Comparison of ENCODE assay signal across 23 cellular contexts in the genomic region with DNA sequence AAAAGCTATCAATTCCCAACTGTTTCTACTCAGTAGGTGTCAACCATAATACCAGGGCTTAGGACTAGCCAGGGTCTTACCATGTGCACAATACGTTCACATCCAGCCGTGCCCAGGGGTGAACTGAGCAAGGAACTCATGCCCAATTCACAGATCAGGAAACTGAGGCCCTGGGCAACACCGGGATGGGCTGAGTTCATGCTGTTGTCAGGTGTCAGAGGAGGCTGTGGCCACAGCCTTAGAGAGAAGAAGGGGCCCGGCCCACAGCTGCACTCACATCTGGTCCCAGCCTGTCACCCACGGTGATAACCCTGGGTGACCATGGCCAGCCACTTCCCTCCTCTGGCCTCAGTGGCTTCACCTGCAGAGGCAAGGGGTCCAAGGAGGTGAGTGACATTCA.
DNase-seq lines count a peak whose midpoint lies in the region; ATAC-seq, FAIRE-seq and TF ChIP-seq lines count a peak whose summit lies in the region.
"Had no signal": no experiment of that assay in that cellular context is flagged by ENCODE, and none has a peak within 500 bp of the region (broad histone marks: within the 10 kb centered on the region; RNA-seq: fewer than 3 reads in every experiment).

No MANE protein-coding gene starts in this region.

- TF ChIP-seq POLR2A in H54 (IDR thresholded peaks at IDR 0.05; ENCODE audit: low read depth, low read length): no peak

- WGBS in thymus: 82% methylated on average over 5 of the region's 5 CpGs

- H3K27me3 ChIP-seq in thymus (ENCODE audit: control insufficient read depth, insufficient read depth): no peaks in the 10 kb centered on the region
- H3K27me3 ChIP-seq: adrenal gland, hepatocyte, SJSA1 had no signal

- H3K4me1 Mint-ChIP-seq in activated T-cell treated with anti-CD3 and anti-CD28 coated beads, Interleukin-2, amount 50 U/mL, for 4 hours (ENCODE audit: low read depth): peaks cover 92% of the 10 kb centered on the region
- peaks cover 89% of the 10 kb centered on the region for H3K4me1 Mint-ChIP-seq in activated T-cell treated with anti-CD3 and anti-CD28 coated beads, Interleukin-2, amount 50 U/mL, for 24 hours (ENCODE audit: low read depth)
- H3K4me1 Mint-ChIP-seq in activated B cell treated with CpG ODN at 0.5 μM for 24 hours (peaks cover 93% of the 10 kb centered on the region), memory B cell (peaks cover 72% of the 10 kb centered on the region)

- peak overlapping the region; percentile 1 for H3K4me3 Mint-ChIP-seq in activated T-cell treated with anti-CD3 and anti-CD28 coated beads, Interleukin-2, amount 50 U/mL, for 4 hours
- no peak overlapping the region for H3K4me3 Mint-ChIP-seq in activated T-cell treated with anti-CD3 and anti-CD28 coated beads, Interleukin-2, amount 50 U/mL, for 24 hours
- H3K4me3 Mint-ChIP-seq in activated B cell treated with CpG ODN at 0.5 μM for 24 hours: peak overlapping the region; percentile 19
- peak overlapping the region; percentile 63 for H3K4me3 Mint-ChIP-seq in memory B cell
- H3K4me3 Mint-ChIP-seq: CD14-positive monocyte, endodermal cell, H9 had no signal

- peaks cover 90% of the 10 kb centered on the region for H3K4me1 ChIP-seq in thymus (ENCODE audit: control insufficient read depth, insufficient read depth, low read length)

- H3K36me3 Mint-ChIP-seq in activated T-cell treated with anti-CD3 and anti-CD28 coated beads, Interleukin-2, amount 50 U/mL, for 4 hours (ENCODE audit: insufficient read depth): peaks cover 4% of the 10 kb centered on the region
- peaks cover 3% of the 10 kb centered on the region for H3K36me3 Mint-ChIP-seq in activated T-cell treated with anti-CD3 and anti-CD28 coated beads, Interleukin-2, amount 50 U/mL, for 24 hours (ENCODE audit: low read depth)
- peaks cover 37% of the 10 kb centered on the region for H3K36me3 Mint-ChIP-seq in activated B cell treated with CpG ODN at 0.5 μM for 24 hours (ENCODE audit: low read depth)
- peaks cover 5% of the 10 kb centered on the region for H3K36me3 Mint-ChIP-seq in memory B cell

- no peak for ATAC-seq in activated T-cell treated with anti-CD3 and anti-CD28 coated beads, Interleukin-2, amount 50 U/mL, for 4 hours
- ATAC-seq in activated B cell treated with CpG ODN at 0.5 μM for 24 hours (ENCODE audit: low read depth): no peak
- no peak for ATAC-seq in memory B cell (ENCODE audit: low read depth)
- ATAC-seq: K562 had no signal

- peak overlapping the region; percentile 21 for H3K27ac ChIP-seq in thymus (ENCODE audit: low read depth)
- H3K27ac ChIP-seq: hepatocyte, SJSA1 had no signal

- intact Hi-C loops in activated B cell treated with CpG ODN at 0.5 μM for 24 hours (cut with micrococcal nuclease): loop anchor here (5.0 kb wide), 1 partner anchor 35 kb away; no protein-coding TSS in a partner anchor

- H3K9me3 Mint-ChIP-seq in activated T-cell treated with anti-CD3 and anti-CD28 coated beads, Interleukin-2, amount 50 U/mL, for 4 hours: no peaks in the 10 kb centered on the region
- H3K9me3 Mint-ChIP-seq in activated T-cell treated with anti-CD3 and anti-CD28 coated beads, Interleukin-2, amount 50 U/mL, for 24 hours: no peaks in the 10 kb centered on the region
- H3K9me3 Mint-ChIP-seq in activated B cell treated with CpG ODN at 0.5 μM for 24 hours (no peaks in the 10 kb centered on the region), memory B cell (no peaks in the 10 kb centered on the region)
- H3K9me3 Mint-ChIP-seq: endodermal cell, H9 had no signal

- POLR2A ChIA-PET in activated B cell treated with CpG ODN at 0.5 μM for 24 hours (lab: Charles Lee): interaction anchor here (0.6 to 1.7 kb wide), 5 partner anchors 12 to 82 kb away, joined by 3 to 5 read pairs (median 4); no protein-coding TSS in a partner anchor

- no peak for TF ChIP-seq CTCF in activated B cell treated with CpG ODN at 0.5 μM for 24 hours (IDR thresholded peaks at IDR 0.05)

- DNase-seq in activated T-cell treated with anti-CD3 and anti-CD28 coated beads, Interleukin-2, amount 50 U/mL, for 4 hours: no peak
- no peak for DNase-seq in activated T-cell treated with anti-CD3 and anti-CD28 coated beads, Interleukin-2, amount 50 U/mL, for 24 hours
- DNase-seq in activated B cell treated with CpG ODN at 0.5 μM for 24 hours (no peak), memory B cell (ENCODE audit: low spot score in 2 of 2) (no peak), H54 (ENCODE audit: insufficient read length, low spot score) (no peak), activated gamma-delta T cell (lab: John Stamatoyannopoulos, UW) (no peak), kidney glomerular epithelial cell (lab: John Stamatoyannopoulos, UW) (no peak)
- DNase-seq: activated CD4-positive, alpha-beta T cell treated with anti-CD3 and anti-CD28 coated beads for 1 hour; adrenal gland; caudate nucleus; endodermal cell; H9; NCI-H2081; NCI-H524; stimulated activated CD4-positive, alpha-beta T cell treated with anti-CD3 and anti-CD28 coated beads, Interleukin-4, amount 100 ng/mL, for 4 hours; stimulated activated CD8-positive, alpha-beta memory T cell treated with anti-CD3 and anti-CD28 coated beads, Interleukin-4, amount 100 ng/mL, for 48 hours; T-helper 9 cell had no signal

- H3K27me3 Mint-ChIP-seq in activated T-cell treated with anti-CD3 and anti-CD28 coated beads, Interleukin-2, amount 50 U/mL, for 4 hours (ENCODE audit: low read depth): no peaks in the 10 kb centered on the region
- H3K27me3 Mint-ChIP-seq in activated T-cell treated with anti-CD3 and anti-CD28 coated beads, Interleukin-2, amount 50 U/mL, for 24 hours: no peaks in the 10 kb centered on the region
- no peaks in the 10 kb centered on the region for H3K27me3 Mint-ChIP-seq in activated B cell treated with CpG ODN at 0.5 μM for 24 hours
- no peaks in the 10 kb centered on the region for H3K27me3 Mint-ChIP-seq in memory B cell

- peaks cover 23% of the 10 kb centered on the region for H3K36me3 ChIP-seq in thymus (ENCODE audit: control insufficient read depth, insufficient read depth)
- H3K36me3 ChIP-seq: SJSA1 had no signal

- no peak overlapping the region for H3K27ac Mint-ChIP-seq in activated T-cell treated with anti-CD3 and anti-CD28 coated beads, Interleukin-2, amount 50 U/mL, for 24 hours
- peak overlapping the region; percentile 88 for H3K27ac Mint-ChIP-seq in activated B cell treated with CpG ODN at 0.5 μM for 24 hours
- H3K27ac Mint-ChIP-seq in memory B cell: peak overlapping the region; percentile 96

- CTCF ChIA-PET in activated B cell treated with CpG ODN at 0.5 μM for 24 hours (lab: Charles Lee): interaction anchor here (1.1 kb wide), 1 partner anchor 89 kb away, joined by 8 read pairs; no protein-coding TSS in a partner anchor

- FAIRE-seq in H54 (lab: Jason Lieb, UNC): no peak
- FAIRE-seq: A204.1, K562 had no signal

- no peak overlapping the region for H3K4me3 ChIP-seq in thymus (ENCODE audit: low read length)
- H3K4me3 ChIP-seq: adrenal gland, hepatocyte, K562, SJSA1 had no signal

- H3K9me3 ChIP-seq in thymus (ENCODE audit: control insufficient read depth): no peaks in the 10 kb centered on the region
- H3K9me3 ChIP-seq: adrenal gland, SJSA1 had no signal
